In genomic region chr2:136932700-136933099, GRCh38 we compare ENCODE assay signal across 8 cellular contexts.
DNase-seq lines count a peak whose midpoint lies in the region; ATAC-seq and TF ChIP-seq lines count a peak whose summit lies in the region.

No MANE protein-coding gene starts in this region.

- TF ChIP-seq EP300 in tibial nerve (IDR thresholded peaks at IDR 0.05), result no peak

- no peaks in the 10 kb centered on the region for H3K4me1 ChIP-seq in tibial nerve

- TF ChIP-seq CTCF in astrocyte of the cerebellum (IDR thresholded peaks at IDR 0.05; ENCODE audit: low read depth, low read length, missing control alignments) (peak; percentile 46), osteocyte (IDR thresholded peaks at IDR 0.05) (peak; percentile 69), tibial nerve (IDR thresholded peaks at IDR 0.05) (peak in 2 of 5 experiments; percentile 30 to 40)

- H3K36me3 Mint-ChIP-seq in osteocyte (ENCODE audit: unreplicated experiment), result no peaks in the 10 kb centered on the region
- no peaks in the 10 kb centered on the region for H3K36me3 Mint-ChIP-seq in activated CD8-positive, alpha-beta memory T cell treated with anti-CD3 and anti-CD28 coated beads, Interleukin-2, amount 10 ng/mL, durations not matched to agents 7 days and 5 days

- no peaks in the 10 kb centered on the region for H3K9me3 Mint-ChIP-seq in osteocyte (ENCODE audit: unreplicated experiment)
- no peaks in the 10 kb centered on the region for H3K9me3 Mint-ChIP-seq in activated CD8-positive, alpha-beta memory T cell treated with anti-CD3 and anti-CD28 coated beads, Interleukin-2, amount 10 ng/mL, durations not matched to agents 7 days and 5 days (ENCODE audit: low read depth)

- H3K36me3 ChIP-seq in tibial nerve, result no peaks in the 10 kb centered on the region

- TF ChIP-seq POLR2A in tibial nerve (IDR thresholded peaks at IDR 0.05), result no peak

- no peak overlapping the region for H3K4me3 Mint-ChIP-seq in osteocyte (ENCODE audit: unreplicated experiment)
- no peak overlapping the region for H3K4me3 Mint-ChIP-seq in activated CD8-positive, alpha-beta memory T cell treated with anti-CD3 and anti-CD28 coated beads, Interleukin-2, amount 10 ng/mL, durations not matched to agents 7 days and 5 days

- CTCF ChIA-PET in activated CD8-positive, alpha-beta memory T cell treated with anti-CD3 and anti-CD28 coated beads, Interleukin-2, amount 10 ng/mL, durations not matched to agents 7 days and 5 days (lab: Charles Lee), result no interaction called here

- no peaks in the 10 kb centered on the region for H3K4me1 Mint-ChIP-seq in osteocyte (ENCODE audit: unreplicated experiment)
- no peaks in the 10 kb centered on the region for H3K4me1 Mint-ChIP-seq in activated CD8-positive, alpha-beta memory T cell treated with anti-CD3 and anti-CD28 coated beads, Interleukin-2, amount 10 ng/mL, durations not matched to agents 7 days and 5 days

- in situ Hi-C loops in astrocyte of the cerebellum (cut with HindIII; ENCODE audit: low sequenced_read_pairs), result no loop called here

- H3K27ac Mint-ChIP-seq in osteocyte (ENCODE audit: unreplicated experiment), result no peak overlapping the region
- no peak overlapping the region for H3K27ac Mint-ChIP-seq in activated CD8-positive, alpha-beta memory T cell treated with anti-CD3 and anti-CD28 coated beads, Interleukin-2, amount 10 ng/mL, durations not matched to agents 7 days and 5 days

- DNase-seq in NCI-H1092 treated with DMSO at 0.1 percent for 48 hours (lab: John Stamatoyannopoulos, UW) (peak; percentile 24), NCI-H1092 (lab: John Stamatoyannopoulos, UW) (no peak), M059J (ENCODE audit: low read depth) (peak; percentile 1), astrocyte of the cerebellum (ENCODE audit: low read depth) (no peak), osteocyte (ENCODE audit: extremely low spot score, unreplicated experiment) (no peak), tibial nerve (ENCODE audit: low spot score in 2 of 2) (no peak)
- DNase-seq in activated CD8-positive, alpha-beta memory T cell treated with anti-CD3 and anti-CD28 coated beads, Interleukin-2, amount 10 ng/mL, durations not matched to agents 7 days and 5 days, result no peak

- 43 to 54% methylated on average over 3 of the region's 3 CpGs for WGBS in tibial nerve, 2 donors

- no peak overlapping the region for H3K27ac ChIP-seq in tibial nerve

- H3K4me3 ChIP-seq in astrocyte of the cerebellum (ENCODE audit: low read depth, low read length) (no peak overlapping the region), tibial nerve (no peak overlapping the region)

- H3K9me3 ChIP-seq in tibial nerve, result peaks cover 0 to 6% (median 0%) of the 10 kb centered on the region in 4 donors

- peaks cover 11% of the 10 kb centered on the region for H3K27me3 Mint-ChIP-seq in osteocyte (ENCODE audit: unreplicated experiment)
- H3K27me3 Mint-ChIP-seq in activated CD8-positive, alpha-beta memory T cell treated with anti-CD3 and anti-CD28 coated beads, Interleukin-2, amount 10 ng/mL, durations not matched to agents 7 days and 5 days, result peaks cover 2% of the 10 kb centered on the region

- ATAC-seq in activated CD8-positive, alpha-beta memory T cell treated with anti-CD3 and anti-CD28 coated beads, Interleukin-2, amount 10 ng/mL, durations not matched to agents 7 days and 5 days, result no peak
- ATAC-seq in HG02973 (IDR thresholded peaks at IDR 0.05; ENCODE audit: unreplicated experiment), result no peak

- no peaks in the 10 kb centered on the region for H3K27me3 ChIP-seq in tibial nerve

Comparison
In these comparisons a context has a peak if more than half of its experiments do, and no peak if none do; other contexts are left out.
1. DNase-seq: peak in NCI-H1092 treated with DMSO at 0.1 percent for 48 hours (single experiment) and M059J (single experiment); none in NCI-H1092 (single experiment), astrocyte of the cerebellum (single experiment), osteocyte (single experiment), activated CD8-positive, alpha-beta memory T cell treated with anti-CD3 and anti-CD28 coated beads, Interleukin-2, amount 10 ng/mL, durations not matched to agents 7 days and 5 days (single experiment) and tibial nerve (0 of 2).